Comparison of ENCODE assay signal across 1 cellular context in the genomic region with DNA sequence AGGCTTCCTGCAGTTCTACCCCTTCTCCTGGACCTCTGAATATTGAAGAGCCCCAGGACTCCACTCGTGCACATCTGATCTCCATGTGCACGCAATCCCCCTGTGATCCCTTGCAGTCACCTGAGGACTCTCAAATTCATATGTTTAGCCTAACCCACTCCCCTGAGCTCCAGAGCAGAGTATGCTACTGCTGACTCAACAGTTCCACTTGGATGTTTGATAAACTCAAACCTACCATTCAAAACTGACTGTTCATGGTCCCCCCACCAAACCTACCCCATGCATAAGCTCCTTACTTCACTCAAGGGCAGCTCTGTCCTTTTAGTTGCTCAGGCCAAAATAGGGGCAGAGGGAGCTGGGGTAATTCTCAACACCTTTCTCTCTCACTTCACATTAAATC.
TF ChIP-seq lines count a peak whose summit lies in the region.

No MANE protein-coding gene starts in this region.

TF ChIP-seq in IMR-90, 13 proteins besides CTCF, POLR2A, EP300 and RAD21:
- TF ChIP-seq, protein P1, sequence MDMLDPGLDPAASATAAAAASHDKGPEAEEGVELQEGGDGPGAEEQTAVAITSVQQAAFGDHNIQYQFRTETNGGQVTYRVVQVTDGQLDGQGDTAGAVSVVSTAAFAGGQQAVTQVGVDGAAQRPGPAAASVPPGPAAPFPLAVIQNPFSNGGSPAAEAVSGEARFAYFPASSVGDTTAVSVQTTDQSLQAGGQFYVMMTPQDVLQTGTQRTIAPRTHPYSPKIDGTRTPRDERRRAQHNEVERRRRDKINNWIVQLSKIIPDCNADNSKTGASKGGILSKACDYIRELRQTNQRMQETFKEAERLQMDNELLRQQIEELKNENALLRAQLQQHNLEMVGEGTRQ (IDR thresholded peaks at IDR 0.05; ENCODE audit: low read depth, low read length): no peak
- TF ChIP-seq MAFK (IDR thresholded peaks at IDR 0.05; ENCODE audit: low read depth, low read length) (peak; percentile 48), RCOR1 (IDR thresholded peaks at IDR 0.05; ENCODE audit: insufficient replicate concordance, low read length) (no peak)
